38 cellular contexts compared by ENCODE assay signal in the genomic region with DNA sequence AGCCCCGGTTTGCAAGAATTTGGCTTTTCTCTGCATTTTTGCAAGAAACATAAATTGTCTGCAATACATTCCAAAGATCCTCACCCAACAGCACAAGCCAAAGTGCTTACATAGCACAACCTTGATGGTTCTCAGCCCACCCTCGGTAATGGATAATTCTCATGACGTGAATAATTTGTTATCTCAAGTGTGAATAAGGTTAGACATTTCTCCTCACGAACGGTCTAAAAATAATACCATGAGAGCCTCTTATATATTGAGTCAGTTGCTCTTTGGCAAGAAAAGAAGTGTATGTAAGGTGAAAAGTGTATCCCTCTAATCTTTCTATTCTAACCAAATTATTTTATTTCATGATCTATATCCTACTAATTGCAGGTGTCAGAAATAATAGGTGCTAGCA. TPM values are rescaled to one million over a fixed set of nuclear protein-coding genes. Genes with fewer than 3 reads are reported as not detected.
"Had no signal": no experiment of that assay in that cellular context is flagged by ENCODE, and none has a peak within 500 bp of the region (broad histone marks: within the 10 kb centered on the region; RNA-seq: fewer than 3 reads in every experiment).

No MANE protein-coding gene starts in this region.

- ATAC-seq: activated naive CD4-positive, alpha-beta T cell treated with anti-CD3 and anti-CD28 coated beads, Interleukin-2, amount 50 U/mL, for 72 hours; activated naive CD8-positive, alpha-beta T cell treated with anti-CD3 and anti-CD28 coated beads, Interleukin-2, amount 50 U/mL, for 24 hours; activated T-cell treated with anti-CD3 and anti-CD28 coated beads, Interleukin-2, amount 50 U/mL, for 4 hours; activated T-cell treated with anti-CD3 and anti-CD28 coated beads, Interleukin-2, amount 50 U/mL, for 72 hours; activated T-helper 17 cell treated with anti-CD3 and anti-CD28 coated beads, Interleukin-2, amount 50 U/mL, for 72 hours; body of pancreas had no signal

- H3K9me3 ChIP-seq: adrenal gland, ascending aorta, body of pancreas, breast epithelium had no signal

- H3K27ac ChIP-seq: adrenal gland, ascending aorta, body of pancreas, brain microvascular endothelial cell, breast epithelium, cardiac muscle cell had no signal

- H3K4me3 ChIP-seq: adrenal gland, ascending aorta, body of pancreas, breast epithelium, cardiac muscle cell had no signal

- H3K36me3 ChIP-seq: adrenal gland, ascending aorta, brain microvascular endothelial cell, breast epithelium, cardiac muscle cell had no signal

- H3K27me3 ChIP-seq: adrenal gland, ascending aorta, body of pancreas, brain microvascular endothelial cell, breast epithelium, cardiac muscle cell had no signal

- H3K4me1 ChIP-seq: adrenal gland, ascending aorta, body of pancreas, breast epithelium had no signal

- DNase-seq: activated effector memory CD4-positive, alpha-beta T cell treated with anti-CD3 and anti-CD28 coated beads, Interleukin-2, amount 50 U/mL, for 16 hours; activated effector memory CD4-positive, alpha-beta T cell treated with Interleukin-2 at 50 U/mL for 16 hours; activated gamma-delta T cell; activated gamma-delta T cell treated with Interleukin-2 at 50 U/mL for 16 hours; activated naive CD4-positive, alpha-beta T cell; activated naive CD4-positive, alpha-beta T cell treated with anti-CD3 and anti-CD28 coated beads for 36 hours; activated naive CD4-positive, alpha-beta T cell treated with anti-CD3 and anti-CD28 coated beads, Interleukin-2, amount 10 ng/mL, durations not matched to agents 7 days and 5 days; activated naive CD4-positive, alpha-beta T cell treated with anti-CD3 and anti-CD28 coated beads, Interleukin-2, amount 50 U/mL, for 16 hours; activated naive CD4-positive, alpha-beta T cell treated with Interleukin-2 at 50 U/mL for 16 hours; activated naive CD8-positive, alpha-beta T cell treated with anti-CD3 and anti-CD28 coated beads for 36 hours; activated naive CD8-positive, alpha-beta T cell treated with anti-CD3 and anti-CD28 coated beads, Interleukin-2, amount 10 ng/mL, durations not matched to agents 7 days and 5 days; activated naive CD8-positive, alpha-beta T cell treated with anti-CD3 and anti-CD28 coated beads, Interleukin-2, amount 50 U/mL, for 24 hours; activated T-cell treated with anti-CD3 and anti-CD28 coated beads, Interleukin-2, amount 50 U/mL, for 24 hours; activated T-cell treated with anti-CD3 and anti-CD28 coated beads, Interleukin-2, amount 50 U/mL, for 4 hours; activated T-cell treated with anti-CD3 and anti-CD28 coated beads, Interleukin-2, amount 50 U/mL, for 48 hours; activated T-cell treated with anti-CD3 and anti-CD28 coated beads, Interleukin-2, amount 50 U/mL, for 72 hours; adrenal gland; amniotic stem cell; amygdala; anterior cingulate cortex; aorta; body of pancreas; brain microvascular endothelial cell; caudate nucleus; central memory CD4-positive, alpha-beta T cell; cerebellar nuclear complex had no signal

RNA-seq across cellular contexts. Expression of gene KRTAP19-8, which starts 33.3 kb away (rescaled TPM):
- total RNA-seq: activated naive CD4-positive, alpha-beta T cell treated with anti-CD3 and anti-CD28 coated beads for 36 hours; activated naive CD4-positive, alpha-beta T cell treated with anti-CD3 and anti-CD28 coated beads, Interleukin-2, amount 50 U/mL, for 72 hours; activated naive CD8-positive, alpha-beta T cell treated with anti-CD3 and anti-CD28 coated beads for 36 hours; activated naive CD8-positive, alpha-beta T cell treated with anti-CD3 and anti-CD28 coated beads, Interleukin-2, amount 10 ng/mL, durations not matched to agents 7 days and 5 days; activated T-cell treated with anti-CD3 and anti-CD28 coated beads, Interleukin-2, amount 50 U/mL, for 4 hours; activated T-cell treated with anti-CD3 and anti-CD28 coated beads, Interleukin-2, amount 50 U/mL, for 72 hours; activated T-helper 1 cell treated with anti-CD3 and anti-CD28 coated beads, Interleukin-12 subunit alpha, Interleukin-12 subunit beta, Interleukin-2, Interleukin-4 antibody, amounts not matched to agents 30 ng/mL and 10 ng/mL and 1 ng/mL, durations not matched to agents 14 hours and 24 hours and 36 hours; activated T-helper 17 cell treated with anti-CD3 and anti-CD28 coated beads, Interleukin-2, amount 50 U/mL, for 72 hours; activated T-helper 2 cell treated with anti-CD3 and anti-CD28 coated beads, Interferon-gamma antibody, Interleukin-2, Interleukin-4, amounts not matched to agents 10 μg/mL and 5 μg/mL and 100 μg/mL, durations not matched to agents 14 hours and 24 hours and 36 hours; adrenal gland; aorta; ascending aorta; astrocyte; body of pancreas; breast epithelium; bronchial epithelial cell; cardiac muscle cell; cardiac septum; cerebellum; chondrocyte had no signal
